8 cellular contexts compared by ENCODE assay signal in the genomic region with DNA sequence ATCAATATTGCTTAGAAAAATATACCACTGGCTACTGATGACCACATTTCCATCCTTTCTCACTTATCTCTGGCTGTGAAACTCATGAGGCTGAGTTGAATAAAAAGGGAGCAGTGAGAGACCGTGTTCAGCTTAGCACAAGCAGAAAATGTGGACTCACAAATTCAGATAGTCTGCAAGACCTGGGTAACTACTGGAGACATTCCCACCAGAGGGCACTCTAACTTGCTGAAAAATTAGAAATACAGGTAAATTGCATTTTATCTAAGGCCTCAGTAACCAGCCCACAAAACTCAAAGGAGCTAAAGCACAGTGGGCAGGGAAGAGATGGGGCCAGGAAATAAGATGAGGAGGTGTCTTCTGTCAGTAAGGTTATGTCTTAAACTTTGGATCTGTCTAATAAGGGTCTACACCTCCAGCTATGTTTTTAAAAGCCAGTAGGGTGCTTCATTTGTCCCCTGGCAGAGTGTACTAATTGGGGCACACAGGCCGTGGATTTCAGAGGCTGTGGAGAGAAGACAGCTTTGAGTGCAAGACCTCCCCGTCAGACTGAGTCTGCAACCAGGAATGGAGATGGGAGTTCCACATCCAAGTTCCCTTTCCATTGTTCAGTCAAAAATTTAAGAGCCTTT. TPM values are rescaled to one million over a fixed set of nuclear protein-coding genes. Genes with fewer than 3 reads are reported as not detected.
DNase-seq lines count a peak whose midpoint lies in the region; ATAC-seq, FAIRE-seq and TF ChIP-seq lines count a peak whose summit lies in the region.

No MANE protein-coding gene starts in this region.

- TF ChIP-seq POLR2A in uterus (IDR thresholded peaks at IDR 0.05) = no peak

- H3K4me3 Mint-ChIP-seq in astrocyte (ENCODE audit: unreplicated experiment) = no peak overlapping the region

- no peaks in the 10 kb centered on the region for H4K20me1 ChIP-seq in astrocyte (ENCODE audit: insufficient read depth, low read length)

- no peaks in the 10 kb centered on the region for H3K27me3 Mint-ChIP-seq in astrocyte (ENCODE audit: low read depth, unreplicated experiment)

- peaks cover 14% of the 10 kb centered on the region for H3K4me1 Mint-ChIP-seq in astrocyte (ENCODE audit: low read depth, unreplicated experiment)

- TF ChIP-seq CTCF in astrocyte (IDR thresholded peaks at IDR 0.05; ENCODE audit: insufficient read depth, low read depth, low read length) (peak; percentile 79), kidney (IDR thresholded peaks at IDR 0.05; ENCODE audit: borderline replicate concordance, extremely low read depth, insufficient read depth) (peak; percentile 46), uterus (IDR thresholded peaks at IDR 0.05) (peak; percentile 11 to 29 (median 26))

- H3K4me1 ChIP-seq in astrocyte (ENCODE audit: insufficient read depth, low read length) (peaks cover 6% of the 10 kb centered on the region), kidney (ENCODE audit: control insufficient read depth in 1 of 2, insufficient read depth in 1 of 2, low read depth in 1 of 2, low read length in 2 of 2) (peaks cover 0 to 2% of the 10 kb centered on the region in 2 donors), uterus (no peaks in the 10 kb centered on the region)

- no peaks in the 10 kb centered on the region for H3K79me2 ChIP-seq in astrocyte (ENCODE audit: insufficient read depth, low read length)

- ATAC-seq in activated naive CD4-positive, alpha-beta T cell treated with anti-CD3 and anti-CD28 coated beads, Interleukin-2, amount 50 U/mL, for 72 hours = peak; percentile 26 to 72
- ATAC-seq in HG03159 (IDR thresholded peaks at IDR 0.05; ENCODE audit: unreplicated experiment) (peak; percentile 54), GM18907 (IDR thresholded peaks at IDR 0.05; ENCODE audit: unreplicated experiment) (no peak)

- H3K4me2 ChIP-seq in astrocyte (ENCODE audit: low read length) = no peak overlapping the region

- H3K9ac ChIP-seq in astrocyte (ENCODE audit: low read length) (no peak overlapping the region), kidney (ENCODE audit: low read length in 2 of 2) (no peak overlapping the region)

- H3K27ac ChIP-seq in astrocyte (ENCODE audit: low read depth, low read length) (no peak overlapping the region), kidney (ENCODE audit: low read depth in 2 of 2, low read length in 2 of 2) (no peak overlapping the region), uterus (no peak overlapping the region)

- H3K36me3 ChIP-seq in astrocyte (ENCODE audit: insufficient read depth, low read length) (no peaks in the 10 kb centered on the region), kidney (ENCODE audit: control insufficient read depth in 1 of 2, insufficient read depth in 2 of 2, low read length in 2 of 2) (no peaks in the 10 kb centered on the region), uterus (no peaks in the 10 kb centered on the region)

- H3K9me3 ChIP-seq in astrocyte (ENCODE audit: insufficient read depth, low read depth, low read length) (no peaks in the 10 kb centered on the region), kidney (ENCODE audit: control insufficient read depth in 1 of 2, low read length in 2 of 2) (no peaks in the 10 kb centered on the region), uterus (no peaks in the 10 kb centered on the region)

- intact Hi-C loops in kidney (cut with DNase I) (loop anchor here (10.0 kb wide), 1 partner anchor 383 kb away; no protein-coding TSS in a partner anchor), uterus (cut with DNase I; ENCODE audit: low total_unique reads) (loop anchor here (5.0 kb wide), 1 partner anchor 204 kb away; no protein-coding TSS in a partner anchor)

- no peaks in the 10 kb centered on the region for H3K9me3 Mint-ChIP-seq in activated naive CD4-positive, alpha-beta T cell treated with anti-CD3 and anti-CD28 coated beads, Interleukin-2, amount 50 U/mL, for 72 hours
- peaks cover 2% of the 10 kb centered on the region for H3K9me3 Mint-ChIP-seq in astrocyte (ENCODE audit: unreplicated experiment)

- FAIRE-seq in astrocyte (lab: Jason Lieb, UNC) (peak; percentile 89), kidney (lab: Jason Lieb, UNC) (no peak)

- no peak overlapping the region for H3K27ac Mint-ChIP-seq in activated naive CD4-positive, alpha-beta T cell treated with anti-CD3 and anti-CD28 coated beads, Interleukin-2, amount 50 U/mL, for 72 hours
- peak overlapping the region; percentile 73 for H3K27ac Mint-ChIP-seq in astrocyte (ENCODE audit: unreplicated experiment)

- H3K4me3 ChIP-seq in astrocyte (ENCODE audit: insufficient read depth, low read depth, low read length) = no peak overlapping the region
- H3K4me3 ChIP-seq in kidney (ENCODE audit: low read length in 2 of 2) = no peak overlapping the region
- no peak overlapping the region for H3K4me3 ChIP-seq in uterus

- H3K36me3 Mint-ChIP-seq in activated naive CD4-positive, alpha-beta T cell treated with anti-CD3 and anti-CD28 coated beads, Interleukin-2, amount 50 U/mL, for 72 hours = no peaks in the 10 kb centered on the region
- H3K36me3 Mint-ChIP-seq in astrocyte (ENCODE audit: low read depth, unreplicated experiment) = no peaks in the 10 kb centered on the region

- DNase-seq in activated naive CD4-positive, alpha-beta T cell treated with anti-CD3 and anti-CD28 coated beads, Interleukin-2, amount 50 U/mL, for 72 hours (ENCODE audit: low spot score in 2 of 2) = peak in 1 of 2 donors; percentile 31
- DNase-seq in activated naive CD4-positive, alpha-beta T cell treated with anti-CD3 and anti-CD28 coated beads, Interleukin-2, amount 50 U/mL, for 16 hours = no peak
- DNase-seq in NCI-H69 (lab: John Stamatoyannopoulos, UW) = peak; percentile 73
- DNase-seq in astrocyte (ENCODE audit: low read depth) = peak; percentile 54
- DNase-seq in kidney = no peak
- DNase-seq in uterus = peak in 1 of 2 donors; percentile 19

- H3K27me3 ChIP-seq in astrocyte (ENCODE audit: insufficient read depth, low read length) (peaks cover 2% of the 10 kb centered on the region), uterus (no peaks in the 10 kb centered on the region)

- peak overlapping the region; percentile 9 for H2AFZ ChIP-seq in astrocyte (ENCODE audit: low read depth, low read length)

RNA-seq across cellular contexts. Expression of a gene that starts 8.7 kb away (rescaled TPM):
- 10 to 100 TPM; 42.9 to 83.9 TPM for total RNA-seq in activated naive CD4-positive, alpha-beta T cell treated with anti-CD3 and anti-CD28 coated beads, Interleukin-2, amount 50 U/mL, for 72 hours
- total RNA-seq in astrocyte (56.1 and 56.7 TPM in 2 replicates), kidney (47.6 TPM), uterus (100 to 1,000 TPM in 1 of 4 donors, 10 to 100 TPM in 3; 33.8 to 181 (median 54.5) TPM)
- 132 TPM for polyA plus RNA-seq in kidney (ENCODE audit: insufficient read depth, low read depth, low replicate concordance)

RNA-seq across cellular contexts. Expression of a gene that starts 29.2 kb away (rescaled TPM):
- total RNA-seq in activated naive CD4-positive, alpha-beta T cell treated with anti-CD3 and anti-CD28 coated beads, Interleukin-2, amount 50 U/mL, for 72 hours = 10 to 100 TPM; 14.1 to 20.9 TPM
- total RNA-seq in astrocyte = 19.7 and 20.4 TPM in 2 replicates
- 15.6 TPM for total RNA-seq in kidney
- polyA plus RNA-seq in kidney (ENCODE audit: insufficient read depth, low read depth, low replicate concordance) = 8.1 TPM
- total RNA-seq in uterus = 10 to 100 TPM; 12.8 to 49.3 (median 27.3) TPM

RNA-seq across cellular contexts. Expression of a gene that starts 29.5 kb away (rescaled TPM):
- total RNA-seq in activated naive CD4-positive, alpha-beta T cell treated with anti-CD3 and anti-CD28 coated beads, Interleukin-2, amount 50 U/mL, for 72 hours = 10 to 100 TPM; 15.3 to 19.5 TPM
- total RNA-seq in astrocyte (9.4 and 15.0 TPM in 2 replicates), kidney (14.6 TPM), uterus (1 to 10 TPM in 2 of 4 donors, not detected in 2; 1.7 to 8.1 TPM)
- 36.9 TPM for polyA plus RNA-seq in kidney (ENCODE audit: insufficient read depth, low read depth, low replicate concordance)

RNA-seq across cellular contexts. Expression of a gene that starts 53.8 kb away (rescaled TPM):
- not detected for total RNA-seq in activated naive CD4-positive, alpha-beta T cell treated with anti-CD3 and anti-CD28 coated beads, Interleukin-2, amount 50 U/mL, for 72 hours
- total RNA-seq in astrocyte (0.02 TPM in 1 of 2 replicates, not detected in the other), kidney (not detected), uterus (under 1 TPM in 2 of 4 donors, not detected in 2; under 0.01 to 0.07 TPM)
- polyA plus RNA-seq in kidney (ENCODE audit: insufficient read depth, low read depth, low replicate concordance) = not detected

RNA-seq across cellular contexts. Expression of a gene that starts 55.6 kb away (rescaled TPM):
- total RNA-seq in activated naive CD4-positive, alpha-beta T cell treated with anti-CD3 and anti-CD28 coated beads, Interleukin-2, amount 50 U/mL, for 72 hours = 10 to 100 TPM in 1 of 2 donors, 1 to 10 TPM in 1; 5.8 to 11.4 TPM
- total RNA-seq in astrocyte (164 and 187 TPM in 2 replicates), kidney (13.1 TPM), uterus (10 to 100 TPM in 3 of 4 donors, 1 to 10 TPM in 1; 2.6 to 22.5 (median 14.3) TPM)
- 5.0 TPM for polyA plus RNA-seq in kidney (ENCODE audit: insufficient read depth, low read depth, low replicate concordance)

Comparison
In these comparisons a context has a peak if more than half of its experiments do, and no peak if none do; other contexts are left out.
1. DNase-seq: peak in NCI-H69 (single experiment) and astrocyte (single experiment); none in activated naive CD4-positive, alpha-beta T cell treated with anti-CD3 and anti-CD28 coated beads, Interleukin-2, amount 50 U/mL, for 16 hours (single experiment) and kidney (single experiment).
2. CTCF ChIP-seq: peak in every context shown above with its lines; median percentile 79 in astrocyte; 46 in kidney; 26 in uterus.